Comparison of ENCODE assay signal across 23 cellular contexts in genomic region chrX:15530318-15530717, GRCh38. TPM values are rescaled to one million over a fixed set of nuclear protein-coding genes. Genes with fewer than 3 reads are reported as not detected.
"Had no signal": no experiment of that assay in that cellular context is flagged by ENCODE, and none has a peak within 500 bp of the region (broad histone marks: within the 10 kb centered on the region; RNA-seq: fewer than 3 reads in every experiment).

No MANE protein-coding gene starts in this region.

- ATAC-seq: activated T-cell treated with anti-CD3 and anti-CD28 coated beads, Interleukin-2, amount 50 U/mL, for 4 hours; esophagus mucosa; gastrocnemius medialis; heart left ventricle; left lung had no signal

- H3K27ac ChIP-seq: ascending aorta, gastrocnemius medialis, heart left ventricle, left lung, prostate gland, right atrium auricular region, thyroid gland had no signal

- H3K9me3 Mint-ChIP-seq: activated T-cell treated with anti-CD3 and anti-CD28 coated beads, Interleukin-2, amount 50 U/mL, for 4 hours had no signal

- DNase-seq: activated CD4-positive, alpha-beta T cell treated with anti-CD3 and anti-CD28 coated beads, Interleukin-2, amount 50 U/mL, for 1 hour; activated CD4-positive, CD25-positive, alpha-beta regulatory T cell treated with anti-CD3 and anti-CD28 coated beads, Interleukin-2, amount 50 U/mL, for 72 hours; activated CD8-positive, alpha-beta memory T cell treated with anti-CD3 and anti-CD28 coated beads, Interleukin-2, amount 50 U/mL, for 4 hours; activated effector memory CD4-positive, alpha-beta T cell treated with anti-CD3 and anti-CD28 coated beads, Interleukin-2, amount 50 U/mL, for 16 hours; activated naive CD4-positive, alpha-beta T cell treated with anti-CD3 and anti-CD28 coated beads, Interleukin-2, amount 50 U/mL, for 16 hours; activated T-cell treated with anti-CD3 and anti-CD28 coated beads, Interleukin-2, amount 50 U/mL, for 4 hours; cerebellar nuclear complex; effector CD4-positive, alpha-beta T cell; gastrocnemius medialis; heart left ventricle; left lung; stimulated activated CD4-positive, alpha-beta T cell treated with anti-CD3 and anti-CD28 coated beads, Interleukin-2, amount 100 ng/mL, for 24 hours; stimulated activated naive CD4-positive, alpha-beta T cell treated with Interleukin-2 at 50 U/mL for 16 hours; thyroid gland had no signal

- H3K9me3 ChIP-seq: ascending aorta, gastrocnemius medialis, heart left ventricle, left lung, prostate gland, right atrium auricular region, thyroid gland had no signal

- H3K27me3 ChIP-seq: ascending aorta, gastrocnemius medialis, right atrium auricular region, thyroid gland had no signal

- H3K4me1 ChIP-seq: ascending aorta, gastrocnemius medialis, left lung, prostate gland, right atrium auricular region had no signal

- H3K4me3 Mint-ChIP-seq: activated T-cell treated with anti-CD3 and anti-CD28 coated beads, Interleukin-2, amount 50 U/mL, for 4 hours had no signal

RNA-seq across cellular contexts. Expression of gene BMX, which starts 29.7 kb away (rescaled TPM):
- total RNA-seq: activated T-cell treated with anti-CD3 and anti-CD28 coated beads, Interleukin-2, amount 50 U/mL, for 4 hours; bronchial epithelial cell; kidney epithelial cell; myocyte; osteoblast had no signal
- polyA plus RNA-seq: neural cell had no signal
